In genomic region chr12:110246690-110247339, GRCh38 we compare ENCODE assay signal across 14 cellular contexts. TPM values are rescaled to one million over a fixed set of nuclear protein-coding genes. Genes with fewer than 3 reads are reported as not detected.
A peak's percentile ranks its signal among the peaks of the same experiment; 100 is the strongest.
DNase-seq lines count a peak whose midpoint lies in the region; ATAC-seq and TF ChIP-seq lines count a peak whose summit lies in the region.
"Had no signal": no experiment of that assay in that cellular context is flagged by ENCODE, and none has a peak within 500 bp of the region (broad histone marks: within the 10 kb centered on the region; RNA-seq: fewer than 3 reads in every experiment).

No MANE protein-coding gene starts in this region.

- no peaks in the 10 kb centered on the region for H3K79me2 ChIP-seq in neural progenitor cell (ENCODE audit: low read depth)

- peaks cover 45% of the 10 kb centered on the region for H3K4me1 ChIP-seq in body of pancreas
- H3K4me1 ChIP-seq in left ventricle myocardium inferior: peaks cover 65% of the 10 kb centered on the region
- peaks cover 24% of the 10 kb centered on the region for H3K4me1 ChIP-seq in neural progenitor cell
- H3K4me1 ChIP-seq in urinary bladder (ENCODE audit: insufficient read depth): peaks cover 1% of the 10 kb centered on the region

- peaks cover 4% of the 10 kb centered on the region for H3K9me3 Mint-ChIP-seq in neural progenitor cell
- H3K9me3 Mint-ChIP-seq: activated naive CD4-positive, alpha-beta T cell treated with anti-CD3 and anti-CD28 coated beads, Interleukin-2, amount 10 ng/mL, durations not matched to agents 7 days and 5 days; GM23338 had no signal

- H3K9ac ChIP-seq in neural progenitor cell: peak overlapping the region; percentile 10

- no peak overlapping the region for H3K4me3 ChIP-seq in body of pancreas
- peak overlapping the region; percentile 33 for H3K4me3 ChIP-seq in left ventricle myocardium inferior
- no peak overlapping the region for H3K4me3 ChIP-seq in neural progenitor cell
- no peak overlapping the region for H3K4me3 ChIP-seq in urinary bladder (ENCODE audit: low read depth, low read length)
- H3K4me3 ChIP-seq: GM23338 had no signal

- no peak overlapping the region for H3K4me2 ChIP-seq in neural progenitor cell
- H3K4me2 ChIP-seq: GM23338 had no signal

- H3K9me3 ChIP-seq in body of pancreas (no peaks in the 10 kb centered on the region), left ventricle myocardium inferior (replicated peaks) (peaks cover 6% of the 10 kb centered on the region), neural progenitor cell (ENCODE audit: low read depth) (no peaks in the 10 kb centered on the region)

- H3K27ac ChIP-seq in body of pancreas (peak overlapping the region; percentile 80 to 89 (median 85)), left ventricle myocardium inferior (replicated peaks) (peak overlapping the region; percentile 94), neural progenitor cell (no peak overlapping the region), urinary bladder (ENCODE audit: low read depth) (peak overlapping the region; percentile 54)

- H3K36me3 Mint-ChIP-seq in neural progenitor cell: peaks cover 31% of the 10 kb centered on the region
- H3K36me3 Mint-ChIP-seq: activated naive CD4-positive, alpha-beta T cell treated with anti-CD3 and anti-CD28 coated beads, Interleukin-2, amount 10 ng/mL, durations not matched to agents 7 days and 5 days had no signal

- TF ChIP-seq POLR2A in body of pancreas (IDR thresholded peaks at IDR 0.05): no peak

- intact Hi-C loops in body of pancreas (cut with DNase I): no loop called here
- intact Hi-C loops in left ventricle myocardium inferior (cut with micrococcal nuclease): no loop called here

- no peak for DNase-seq in body of pancreas
- no peak for DNase-seq in left ventricle myocardium inferior
- DNase-seq in neural progenitor cell (ENCODE audit: low spot score): no peak
- no peak for DNase-seq in NCI-H146 (lab: John Stamatoyannopoulos, UW)
- no peak for DNase-seq in ecto neural progenitor cell (ENCODE audit: low spot score)
- DNase-seq in cerebellar nuclear complex (lab: John Stamatoyannopoulos, UW): no peak
- DNase-seq: activated CD4-positive, alpha-beta T cell treated with anti-CD3 and anti-CD28 coated beads, Interleukin-2, amount 50 U/mL, for 1 hour; activated naive CD4-positive, alpha-beta T cell treated with anti-CD3 and anti-CD28 coated beads, Interleukin-2, amount 10 ng/mL, durations not matched to agents 7 days and 5 days; COR-L47; glutamatergic neuron; NCI-H187 treated with DMSO at 0.1 percent for 48 hours; T-helper 1 cell had no signal

- peaks cover 35% of the 10 kb centered on the region for H3K4me1 Mint-ChIP-seq in neural progenitor cell
- H3K4me1 Mint-ChIP-seq: activated naive CD4-positive, alpha-beta T cell treated with anti-CD3 and anti-CD28 coated beads, Interleukin-2, amount 10 ng/mL, durations not matched to agents 7 days and 5 days had no signal

- ATAC-seq in body of pancreas: no peak
- ATAC-seq: GM23338 had no signal

- peaks cover 8% of the 10 kb centered on the region for H3K27me3 Mint-ChIP-seq in neural progenitor cell (ENCODE audit: insufficient read depth, low read depth)

- H2AFZ ChIP-seq in neural progenitor cell (replicated peaks): no peak overlapping the region
- H2AFZ ChIP-seq: GM23338 had no signal

- peaks cover 15% of the 10 kb centered on the region for H3F3A ChIP-seq in neural progenitor cell (ENCODE audit: low read depth)

- WGBS in body of pancreas, 2 donors: 64 to 68% methylated on average over 4 of the region's 4 CpGs
- 33% methylated on average over 4 of the region's 4 CpGs for WGBS in urinary bladder

- H4K20me1 ChIP-seq in neural progenitor cell (ENCODE audit: low read depth): peaks cover 8% of the 10 kb centered on the region

- no peak overlapping the region for H3K4me3 Mint-ChIP-seq in neural progenitor cell
- H3K4me3 Mint-ChIP-seq: activated naive CD4-positive, alpha-beta T cell treated with anti-CD3 and anti-CD28 coated beads, Interleukin-2, amount 10 ng/mL, durations not matched to agents 7 days and 5 days; GM23338 had no signal

- no peak overlapping the region for H3K27ac Mint-ChIP-seq in neural progenitor cell
- H3K27ac Mint-ChIP-seq: activated naive CD4-positive, alpha-beta T cell treated with anti-CD3 and anti-CD28 coated beads, Interleukin-2, amount 10 ng/mL, durations not matched to agents 7 days and 5 days; GM23338 had no signal

- no peaks in the 10 kb centered on the region for H3K36me3 ChIP-seq in body of pancreas (replicated peaks in 1 of 2; ENCODE audit: insufficient read depth in 1 of 2, low read depth in 2 of 2)
- no peaks in the 10 kb centered on the region for H3K36me3 ChIP-seq in left ventricle myocardium inferior
- no peaks in the 10 kb centered on the region for H3K36me3 ChIP-seq in neural progenitor cell
- no peaks in the 10 kb centered on the region for H3K36me3 ChIP-seq in urinary bladder (ENCODE audit: insufficient read depth)

- TF ChIP-seq CTCF in body of pancreas (IDR thresholded peaks at IDR 0.05): no peak
- TF ChIP-seq CTCF in left ventricle myocardium inferior (IDR thresholded peaks at IDR 0.05; ENCODE audit: borderline replicate concordance): no peak
- TF ChIP-seq CTCF in neural progenitor cell (IDR thresholded peaks at IDR 0.05): no peak

- H3K27me3 ChIP-seq in body of pancreas (no peaks in the 10 kb centered on the region), left ventricle myocardium inferior (ENCODE audit: low read depth) (no peaks in the 10 kb centered on the region), neural progenitor cell (no peaks in the 10 kb centered on the region)

RNA-seq across cellular contexts. Expression of gene ATP2A2, which starts 34.2 kb away (rescaled TPM):
- total RNA-seq in body of pancreas: 10 to 100 TPM; 52.7 to 61.6 TPM
- total RNA-seq in left ventricle myocardium inferior: 1,955 TPM
- 99.5 and 111 TPM in 2 replicates for total RNA-seq in neural progenitor cell (ENCODE audit: low replicate concordance)
- total RNA-seq in urinary bladder: 138 TPM
- 173 TPM for polyA plus RNA-seq in urinary bladder

Comparison
In these comparisons a context has a peak if more than half of its experiments do, and no peak if none do; other contexts are left out.
1. RNA of gene ATP2A2, which starts 34.2 kb away (total RNA-seq): 1,955 TPM in left ventricle myocardium inferior (single experiment); 138 TPM in urinary bladder (single experiment), 99.5 to 111 TPM in neural progenitor cell and 52.7 to 61.6 TPM in body of pancreas; every median in the first group is over 10 times any median in the second.